8 cellular contexts compared by ENCODE assay signal in genomic region chr10:32413513-32413912, GRCh38. TPM values are rescaled to one million over a fixed set of nuclear protein-coding genes. Genes with fewer than 3 reads are reported as not detected.
DNase-seq lines count a peak whose midpoint lies in the region; ATAC-seq, FAIRE-seq and TF ChIP-seq lines count a peak whose summit lies in the region.

No MANE protein-coding gene starts in this region.

- no peak overlapping the region for H3K27ac ChIP-seq in fibroblast of lung (ENCODE audit: insufficient read depth, low read length)

- peaks cover 6% of the 10 kb centered on the region for H3K4me1 ChIP-seq in fibroblast of lung (ENCODE audit: control insufficient read depth, extremely low read depth, insufficient read depth, low read length)

- FAIRE-seq in D721Med (lab: Jason Lieb, UNC): no peak

- no peak overlapping the region for H3K4me3 ChIP-seq in fibroblast of lung (replicated peaks in 1 of 4; ENCODE audit: control extremely low read depth in 1 of 4, insufficient read depth in 1 of 4, low read depth in 3 of 4, low read length in 4 of 4)

- H2AFZ ChIP-seq in fibroblast of lung (ENCODE audit: low read length): no peak overlapping the region

- no peaks in the 10 kb centered on the region for H3K36me3 ChIP-seq in fibroblast of lung (ENCODE audit: control insufficient read depth, insufficient read depth, low read length)

- no peaks in the 10 kb centered on the region for H3K79me2 ChIP-seq in fibroblast of lung (ENCODE audit: control insufficient read depth, insufficient read depth, low read length)

- no peak overlapping the region for H3K4me2 ChIP-seq in fibroblast of lung (ENCODE audit: extremely low read depth, insufficient read depth, low read length)

- H3K27me3 ChIP-seq in fibroblast of lung (ENCODE audit: control insufficient read depth, insufficient read depth, low read length): no peaks in the 10 kb centered on the region

- H3K9me3 ChIP-seq in fibroblast of lung (ENCODE audit: control insufficient read depth, insufficient read depth, low read depth, low read length): no peaks in the 10 kb centered on the region

- ATAC-seq in GM21390 (IDR thresholded peaks at IDR 0.05; ENCODE audit: unreplicated experiment): no peak

- no peaks in the 10 kb centered on the region for H4K20me1 ChIP-seq in fibroblast of lung (ENCODE audit: control insufficient read depth, extremely low read depth, insufficient read depth, low read length)

- DNase-seq in H4 (ENCODE audit: low spot score) (peak; percentile 11), fibroblast of lung (ENCODE audit: low read depth in 2 of 2) (peak; percentile 73 to 100), D721Med (ENCODE audit: insufficient read length, low spot score) (no peak), NCI-H187 (lab: John Stamatoyannopoulos, UW) (no peak), NCI-H2029 (lab: John Stamatoyannopoulos, UW) (no peak)
- DNase-seq in activated CD4-positive, alpha-beta T cell treated with anti-CD3 and anti-CD28 coated beads for 48 hours: peak; percentile 73
- peak; percentile 71 for DNase-seq in stimulated activated CD4-positive, alpha-beta T cell treated with anti-CD3 and anti-CD28 coated beads, Interleukin-4, amount 100 ng/mL, for 24 hours

- TF ChIP-seq CTCF in fibroblast of lung (conservative IDR thresholded peaks at IDR 0.05 in 1 of 2, IDR thresholded peaks at IDR 0.05 in 1 of 2; ENCODE audit: low read depth in 1 of 2, low read length in 2 of 2) (no peak), D721Med (IDR thresholded peaks at IDR 0.05; ENCODE audit: insufficient read depth, missing control alignments) (no peak)

- no peak overlapping the region for H3K9ac ChIP-seq in fibroblast of lung (ENCODE audit: insufficient read depth, low read length)

RNA-seq across cellular contexts. Expression of gene CCDC7, which starts 32.4 kb away (rescaled TPM):
- 1.2 and 3.0 TPM in 2 replicates for total RNA-seq in H4 (2014; rRNA removed; shearing (Covaris generic))
- 18.0 and 19.5 TPM in 2 replicates for total RNA-seq in fibroblast of lung
- 1.0 TPM in 2 replicates for polyA plus RNA-seq in fibroblast of lung
- polyA plus RNA-seq in fibroblast of lung (2012): 0.66 and 0.78 TPM in 2 replicates
- polyA minus RNA-seq in fibroblast of lung (ENCODE audit: low replicate concordance): 0.51 and 1.0 TPM in 2 replicates

Comparison
In these comparisons a context has a peak if more than half of its experiments do, and no peak if none do; other contexts are left out.
1. DNase-seq: peak in H4 (single experiment), activated CD4-positive, alpha-beta T cell treated with anti-CD3 and anti-CD28 coated beads for 48 hours (single experiment), fibroblast of lung (2 of 2) and stimulated activated CD4-positive, alpha-beta T cell treated with anti-CD3 and anti-CD28 coated beads, Interleukin-4, amount 100 ng/mL, for 24 hours (single experiment); none in D721Med (single experiment), NCI-H187 (0 of 2) and NCI-H2029 (single experiment).